ENCODE assay signal across 31 cellular contexts in the genomic region with DNA sequence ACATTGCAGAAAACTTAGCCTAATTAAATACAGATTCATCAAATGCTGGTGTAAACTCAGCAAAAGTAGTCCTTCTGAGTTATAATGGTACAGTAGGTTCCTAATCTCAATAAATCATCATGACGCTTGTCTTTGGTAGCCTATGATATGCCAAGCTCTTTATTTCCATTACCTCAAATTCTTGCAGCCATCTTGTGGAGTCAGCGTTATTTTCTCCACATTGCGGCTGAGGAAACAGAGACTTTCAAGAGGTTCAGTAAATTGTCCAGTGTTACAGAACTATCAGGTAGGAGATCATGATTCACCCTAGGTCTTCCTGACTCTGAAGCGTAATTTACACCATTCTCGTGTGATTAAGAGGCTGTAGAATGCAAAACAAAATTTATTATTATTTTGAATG.
"Had no signal": no experiment of that assay in that cellular context is flagged by ENCODE, and none has a peak within 500 bp of the region (broad histone marks: within the 10 kb centered on the region; RNA-seq: fewer than 3 reads in every experiment).

No MANE protein-coding gene starts in this region.

- H3K27ac ChIP-seq: neural progenitor cell, ovary, parathyroid adenoma, psoas muscle, skin epidermis, spleen, suprapubic skin, testis, tibial artery, transverse colon, upper lobe of right lung, uterus had no signal

- H3K27me3 Mint-ChIP-seq: naive thymus-derived CD8-positive, alpha-beta T cell; progenitor cell of endocrine pancreas; stimulated activated naive CD8-positive, alpha-beta T cell treated with anti-CD3 and anti-CD28 coated beads, Interleukin-15, amount 100 ng/mL, for 72 hours; type B pancreatic cell had no signal

- H3K79me2 ChIP-seq: parathyroid adenoma had no signal

- H3K27ac Mint-ChIP-seq: natural killer cell treated with Interleukin-12 subunit alpha and Interleukin-12 subunit beta and Interleukin-15 and Interleukin-18, amount 100 ng/mL, for 72 hours; neural progenitor cell; progenitor cell of endocrine pancreas; stimulated activated memory B cell treated with anti-CD40 and anti-IgM and Interleukin-4, amounts not matched to agents 10 μg/mL and 1 μg/mL and 100 μg/mL, for 72 hours; type B pancreatic cell had no signal

- H3K4me3 ChIP-seq: neural progenitor cell, ovary, psoas muscle, skin epidermis, smooth muscle cell, spleen, suprapubic skin, testis, tibial artery, transverse colon, upper lobe of right lung, uterus had no signal

- H3K4me1 Mint-ChIP-seq: neural progenitor cell; stimulated activated memory B cell treated with anti-CD40 and anti-IgM and Interleukin-4, amounts not matched to agents 10 μg/mL and 1 μg/mL and 100 μg/mL, for 72 hours; stimulated activated naive CD8-positive, alpha-beta T cell treated with anti-CD3 and anti-CD28 coated beads, Interleukin-15, amount 100 ng/mL, for 72 hours had no signal

- H2AFZ ChIP-seq: neural progenitor cell, parathyroid adenoma had no signal

- H3K9me3 Mint-ChIP-seq: naive thymus-derived CD8-positive, alpha-beta T cell; natural killer cell treated with Interleukin-12 subunit alpha and Interleukin-12 subunit beta and Interleukin-15 and Interleukin-18, amount 100 ng/mL, for 72 hours; neural progenitor cell; stimulated activated naive CD8-positive, alpha-beta T cell treated with anti-CD3 and anti-CD28 coated beads, Interleukin-15, amount 100 ng/mL, for 72 hours had no signal

- ATAC-seq: naive thymus-derived CD8-positive, alpha-beta T cell; natural killer cell treated with Interleukin-12 subunit alpha and Interleukin-12 subunit beta and Interleukin-15 and Interleukin-18, amount 100 ng/mL, for 72 hours; psoas muscle; right cardiac atrium; sciatic nerve; stimulated activated memory B cell treated with anti-CD40 and anti-IgM and Interleukin-4, amounts not matched to agents 10 μg/mL and 1 μg/mL and 100 μg/mL, for 72 hours; stimulated activated naive CD8-positive, alpha-beta T cell treated with anti-CD3 and anti-CD28 coated beads, Interleukin-15, amount 100 ng/mL, for 72 hours; stimulated activated naive CD8-positive, alpha-beta T cell treated with anti-CD3 and anti-CD28 coated beads, Interleukin-15, Interleukin-2, amounts not matched to agents 100 U/mL and 50 U/mL, for 24 hours; upper lobe of right lung had no signal

- H3K4me2 ChIP-seq: smooth muscle cell had no signal

- H3K36me3 Mint-ChIP-seq: natural killer cell treated with Interleukin-12 subunit alpha and Interleukin-12 subunit beta and Interleukin-15 and Interleukin-18, amount 100 ng/mL, for 72 hours; stimulated activated memory B cell treated with anti-CD40 and anti-IgM and Interleukin-4, amounts not matched to agents 10 μg/mL and 1 μg/mL and 100 μg/mL, for 72 hours had no signal

- H3K36me3 ChIP-seq: neural progenitor cell, ovary, spleen, suprapubic skin, tibial artery, transverse colon, upper lobe of right lung, uterus had no signal

- DNase-seq: naive thymus-derived CD8-positive, alpha-beta T cell; occipital lobe; ovary; posterior cingulate gyrus; psoas muscle; right cardiac atrium; spleen; stimulated activated CD4-positive, alpha-beta T cell treated with anti-CD3 and anti-CD28 coated beads, Interleukin-12 subunit alpha, Interleukin-12 subunit beta, amount 100 ng/mL, for 4 hours; stimulated activated CD4-positive, alpha-beta T cell treated with anti-CD3 and anti-CD28 coated beads, Interleukin-1b, Interleukin-23, amount 100 ng/mL, for 48 hours; stimulated activated CD4-positive, alpha-beta T cell treated with anti-CD3 and anti-CD28 coated beads, Interleukin-4, amount 100 ng/mL, for 1 hour; stimulated activated CD4-positive, alpha-beta T cell treated with anti-CD3 and anti-CD28 coated beads, Interleukin-4, amount 100 ng/mL, for 4 hours; stimulated activated CD8-positive, alpha-beta memory T cell treated with anti-CD3 and anti-CD28 coated beads, Interleukin-4, amount 100 ng/mL, for 48 hours; stimulated activated naive CD4-positive, alpha-beta T cell; stimulated activated naive CD8-positive, alpha-beta T cell treated with anti-CD3 and anti-CD28 coated beads, Interleukin-15, amount 100 ng/mL, for 72 hours; stimulated activated naive CD8-positive, alpha-beta T cell treated with anti-CD3 and anti-CD28 coated beads, Interleukin-15, Interleukin-2, amounts not matched to agents 100 U/mL and 50 U/mL, for 24 hours; substantia nigra; testis; tibial artery; transverse colon; upper lobe of right lung; uterus had no signal

- H3K27me3 ChIP-seq: neural progenitor cell, ovary, spleen, suprapubic skin, testis, tibial artery, transverse colon, upper lobe of right lung, uterus had no signal

- H3K9me3 ChIP-seq: ovary, psoas muscle, spleen, suprapubic skin, testis, tibial artery, transverse colon, upper lobe of right lung, uterus had no signal

- H3K4me3 Mint-ChIP-seq: naive thymus-derived CD8-positive, alpha-beta T cell; natural killer cell treated with Interleukin-12 subunit alpha and Interleukin-12 subunit beta and Interleukin-15 and Interleukin-18, amount 100 ng/mL, for 72 hours; neural progenitor cell; stimulated activated memory B cell treated with anti-CD40 and anti-IgM and Interleukin-4, amounts not matched to agents 10 μg/mL and 1 μg/mL and 100 μg/mL, for 72 hours; stimulated activated naive CD8-positive, alpha-beta T cell treated with anti-CD3 and anti-CD28 coated beads, Interleukin-15, amount 100 ng/mL, for 72 hours; type B pancreatic cell had no signal

- H3K9ac ChIP-seq: neural progenitor cell, parathyroid adenoma had no signal

- H3K4me1 ChIP-seq: parathyroid adenoma, psoas muscle, spleen, suprapubic skin, testis, tibial artery, transverse colon, upper lobe of right lung, uterus had no signal
